Comparison of ENCODE assay signal across 23 cellular contexts in the genomic region with DNA sequence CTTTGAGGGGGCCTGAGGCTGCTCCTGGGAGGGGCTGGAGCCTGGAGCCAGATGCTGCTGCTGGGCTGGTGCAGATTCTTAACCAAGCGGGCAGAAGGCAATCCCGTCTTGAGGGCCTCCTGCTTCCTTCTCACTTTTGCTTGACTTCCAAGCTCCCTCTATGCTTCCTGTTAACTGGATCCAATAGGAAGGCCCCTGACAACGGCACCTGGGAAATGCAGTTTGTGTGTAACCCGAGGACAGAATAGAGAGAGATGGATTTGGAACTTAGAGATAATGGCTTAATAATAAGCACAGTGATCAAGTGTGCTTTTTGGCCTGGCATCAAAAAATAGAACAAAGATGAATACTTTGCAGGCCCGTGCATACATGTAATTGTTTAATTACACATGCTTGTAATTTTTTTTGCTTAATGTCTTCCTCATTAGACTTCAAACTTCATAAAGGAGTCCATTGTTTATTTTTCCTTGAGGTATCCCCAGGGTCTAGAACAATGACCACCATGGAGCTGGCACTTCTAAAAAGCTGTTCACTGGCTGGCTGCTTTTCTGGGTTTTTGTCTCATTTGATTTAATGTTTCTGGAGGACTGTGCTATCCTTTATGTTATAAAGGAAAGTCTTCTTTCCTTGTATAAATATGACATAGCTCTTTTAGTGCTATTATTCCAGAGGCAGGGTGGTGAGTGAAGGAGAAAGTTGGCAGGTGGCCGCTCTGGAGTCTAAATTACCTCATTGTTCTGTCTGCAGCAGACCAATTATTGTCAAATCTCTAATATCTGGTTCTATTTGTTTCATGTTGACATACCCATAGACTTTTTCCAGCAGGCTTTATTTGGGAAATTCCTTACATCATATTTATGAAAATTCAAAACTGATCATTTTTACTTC.
DNase-seq lines count a peak whose midpoint lies in the region; FAIRE-seq and TF ChIP-seq lines count a peak whose summit lies in the region.
"Had no signal": no experiment of that assay in that cellular context is flagged by ENCODE, and none has a peak within 500 bp of the region (broad histone marks: within the 10 kb centered on the region; RNA-seq: fewer than 3 reads in every experiment).

No MANE protein-coding gene starts in this region.

- no peak overlapping the region for H3K56ac ChIP-seq in H9 (ENCODE audit: insufficient read length, low read depth, low read length)

- H3K9ac ChIP-seq in H9 (ENCODE audit: extremely low read depth, insufficient read length, low read length) (no peak overlapping the region), Karpas-422 (ENCODE audit: low read length) (no peak overlapping the region)
- H3K9ac ChIP-seq: BLaER1 had no signal

- WGBS in H9 (ENCODE audit: extremely low coverage, insufficient read length, low lambda C conversion rate), result no CpG with 5 or more reads among the region's 6 CpGs
- 19 to 51% (median 37%) methylated on average over 6 of the region's 6 CpGs for WGBS in small intestine, 3 donors

- no peak for FAIRE-seq in small intestine (lab: Jason Lieb, UNC)
- FAIRE-seq: colon, H54 had no signal

- no peak overlapping the region for H3K14ac ChIP-seq in H9 (ENCODE audit: insufficient read depth, low read length)

- H3K9me3 Mint-ChIP-seq in nephron, result peaks cover under 1% of the 10 kb centered on the region
- H3K9me3 Mint-ChIP-seq in H9, result no peaks in the 10 kb centered on the region
- H3K9me3 Mint-ChIP-seq: T-cell had no signal

- H3K27ac ChIP-seq in H9 (ENCODE audit: insufficient read length, low read depth, low read length), result no peak overlapping the region
- no peak overlapping the region for H3K27ac ChIP-seq in small intestine (ENCODE audit: low read depth in 1 of 2, low read length in 1 of 2)
- H3K27ac ChIP-seq in Karpas-422 (ENCODE audit: low read length), result no peak overlapping the region
- H3K27ac ChIP-seq: BLaER1, PC-9 had no signal

- no peak overlapping the region for H3K4me3 Mint-ChIP-seq in nephron
- H3K4me3 Mint-ChIP-seq in H9, result no peak overlapping the region
- H3K4me3 Mint-ChIP-seq: T-cell had no signal

- no peaks in the 10 kb centered on the region for H3K79me2 ChIP-seq in H9 (ENCODE audit: insufficient read depth, low read length)
- no peaks in the 10 kb centered on the region for H3K79me2 ChIP-seq in Karpas-422 (ENCODE audit: low read length)

- no peaks in the 10 kb centered on the region for H3K9me2 ChIP-seq in Karpas-422 (replicated peaks; ENCODE audit: insufficient read depth, low read length)

- H3K9me3 ChIP-seq in H9 (ENCODE audit: control insufficient read depth, low read depth, low read length), result no peaks in the 10 kb centered on the region
- H3K9me3 ChIP-seq in small intestine (ENCODE audit: control insufficient read depth, low read depth), result no peaks in the 10 kb centered on the region
- H3K9me3 ChIP-seq in Karpas-422 (ENCODE audit: low read length), result no peaks in the 10 kb centered on the region
- H3K9me3 ChIP-seq: BLaER1, Caco-2 had no signal

- H4K5ac ChIP-seq in H9 (ENCODE audit: insufficient read length, low read depth, low read length), result no peak overlapping the region

- no peak overlapping the region for H3K4ac ChIP-seq in H9 (ENCODE audit: low read depth, low read length)

- no peaks in the 10 kb centered on the region for H3K23me2 ChIP-seq in H9 (ENCODE audit: insufficient read length, low read depth, low read length, poor library complexity, severe bottlenecking)

- no peak overlapping the region for H2BK15ac ChIP-seq in H9 (ENCODE audit: low read depth, low read length)

- H3K36me3 Mint-ChIP-seq in nephron (ENCODE audit: low read depth) (no peaks in the 10 kb centered on the region), H9 (ENCODE audit: insufficient read depth in 1 of 3, low read depth in 3 of 3) (no peaks in the 10 kb centered on the region)
- H3K36me3 Mint-ChIP-seq: T-cell had no signal

- H3K23ac ChIP-seq in H9 (ENCODE audit: insufficient read length, low read depth, low read length), result no peak overlapping the region

- no peak overlapping the region for H3K4me2 ChIP-seq in H9 (ENCODE audit: insufficient read depth, insufficient read length, low read length)
- no peak overlapping the region for H3K4me2 ChIP-seq in Karpas-422 (ENCODE audit: low read depth, low read length, poor library complexity, severe bottlenecking)
- H3K4me2 ChIP-seq: BLaER1, PC-9 had no signal

- H2BK120ac ChIP-seq in H9 (ENCODE audit: low read depth, low read length, poor library complexity, severe bottlenecking), result no peak overlapping the region

- H2BK5ac ChIP-seq in H9 (ENCODE audit: insufficient read length, low read length), result no peak overlapping the region

- H3K27ac Mint-ChIP-seq in nephron, result peak overlapping the region in 2 of 3 experiments; percentile 74 to 78
- no peak overlapping the region for H3K27ac Mint-ChIP-seq in H9
- H3K27ac Mint-ChIP-seq: T-cell had no signal

- no peak overlapping the region for H2AK5ac ChIP-seq in H9 (ENCODE audit: insufficient read length, low read length)

- DNase-seq in COLO829 (ENCODE audit: low spot score) (peak; percentile 65), NCI-H1105 treated with DMSO at 0.1 percent for 48 hours (lab: John Stamatoyannopoulos, UW) (peak; percentile 80), dermis blood vessel endothelial cell (peak; percentile 19), H9 (no peak), small intestine (no peak), Karpas-422 (no peak)
- DNase-seq: ACHN; activated CD4-positive, CD25-positive, alpha-beta regulatory T cell treated with anti-CD3 and anti-CD28 coated beads, Interleukin-2, amount 50 U/mL, for 72 hours; activated CD8-positive, alpha-beta memory T cell treated with anti-CD3 and anti-CD28 coated beads for 24 hours; activated gamma-delta T cell treated with Interleukin-2 at 50 U/mL for 16 hours; activated T-cell treated with anti-CD3 and anti-CD28 coated beads, Interleukin-2, amount 50 U/mL, for 1 hour; Caco-2; KG1; kidney glomerular epithelial cell; NCI-H2029; NCI-H345; PC-9; SHP77; T-cell had no signal

- no peak overlapping the region for H2BK12ac ChIP-seq in H9 (ENCODE audit: insufficient read length, low read depth, low read length)

- no peaks in the 10 kb centered on the region for H3K36me3 ChIP-seq in small intestine (ENCODE audit: control insufficient read depth in 2 of 2, insufficient read depth in 2 of 2, low read length in 2 of 2)
- H3K36me3 ChIP-seq in Karpas-422 (ENCODE audit: insufficient read depth, low read length), result no peaks in the 10 kb centered on the region
- H3K36me3 ChIP-seq: BLaER1 had no signal

- H4K8ac ChIP-seq in H9 (replicated peaks; ENCODE audit: insufficient read length, low read depth, low read length), result no peak overlapping the region

- TF ChIP-seq CTCF in nephron (IDR thresholded peaks at IDR 0.05; ENCODE audit: unreplicated experiment in 3 of 3) (no peak), H9 (conservative IDR thresholded peaks at IDR 0.05) (no peak)

- H3K18ac ChIP-seq in H9 (ENCODE audit: insufficient read length, low read depth, low read length), result no peak overlapping the region

- H4K20me1 ChIP-seq in H9 (ENCODE audit: control insufficient read depth, insufficient read depth, insufficient read length), result no peaks in the 10 kb centered on the region
- H4K20me1 ChIP-seq in Karpas-422 (ENCODE audit: insufficient read depth, low read depth, low read length), result no peaks in the 10 kb centered on the region
- H4K20me1 ChIP-seq: BLaER1 had no signal

- H3K27me3 ChIP-seq in H9 (ENCODE audit: insufficient read depth, low read length) (peaks cover 5% of the 10 kb centered on the region; the same call in 1 of the 2 replicates), small intestine (ENCODE audit: control insufficient read depth in 2 of 2, insufficient read depth in 2 of 2, low read length in 2 of 2) (no peaks in the 10 kb centered on the region), Karpas-422 (ENCODE audit: low read length) (no peaks in the 10 kb centered on the region)
- H3K27me3 ChIP-seq: BLaER1 had no signal

- H3K27me3 Mint-ChIP-seq in nephron (ENCODE audit: low read depth) (peaks cover 5% of the 10 kb centered on the region), H9 (ENCODE audit: low read depth) (peaks cover 39% of the 10 kb centered on the region)

- H2AFZ ChIP-seq in H9 (ENCODE audit: low read length) (no peak overlapping the region), Karpas-422 (ENCODE audit: low read length) (no peak overlapping the region)
- H2AFZ ChIP-seq: PC-9 had no signal

- H3K79me1 ChIP-seq in H9 (ENCODE audit: insufficient read depth, low read depth, low read length, poor library complexity, severe bottlenecking), result no peaks in the 10 kb centered on the region

- H3K4me3 ChIP-seq in small intestine (ENCODE audit: low read depth in 1 of 2, low read length in 2 of 2), result no peak overlapping the region
- H3K4me3 ChIP-seq in Karpas-422 (ENCODE audit: low read length), result no peak overlapping the region
- H3K4me3 ChIP-seq: BLaER1, PC-9 had no signal

- H4K91ac ChIP-seq in H9 (ENCODE audit: insufficient read length, low read depth, low read length), result no peak overlapping the region

- H3K4me1 ChIP-seq in H9 (ENCODE audit: insufficient read depth, low read length), result no peaks in the 10 kb centered on the region
- no peaks in the 10 kb centered on the region for H3K4me1 ChIP-seq in small intestine (ENCODE audit: control insufficient read depth in 2 of 2, insufficient read depth in 1 of 2, low read depth in 1 of 2, low read length in 1 of 2)
- H3K4me1 ChIP-seq in Karpas-422 (ENCODE audit: low read length), result no peaks in the 10 kb centered on the region
- H3K4me1 ChIP-seq: BLaER1, Caco-2 had no signal

- H3T11ph ChIP-seq in H9 (ENCODE audit: low read length), result no peak overlapping the region

- peaks cover 16% of the 10 kb centered on the region for H3K4me1 Mint-ChIP-seq in nephron
- peaks cover 0 to 2% of the 10 kb centered on the region in 2 experiments; a peak in 1 of 4 replicates for H3K4me1 Mint-ChIP-seq in H9
- H3K4me1 Mint-ChIP-seq: T-cell had no signal

- no peak overlapping the region for H2BK20ac ChIP-seq in H9 (ENCODE audit: low read depth, low read length, poor library complexity, severe bottlenecking)

Comparison
In these comparisons a context has a peak if more than half of its experiments do, and no peak if none do; other contexts are left out.
1. DNase-seq: peak in COLO829 (single experiment), NCI-H1105 treated with DMSO at 0.1 percent for 48 hours (single experiment) and dermis blood vessel endothelial cell (single experiment); none in H9 (single experiment), small intestine (single experiment) and Karpas-422 (single experiment).
2. H3K27ac Mint-ChIP-seq: peak in nephron (2 of 3); none in H9 (0 of 3).